9 cellular contexts compared by ENCODE assay signal in the genomic region with DNA sequence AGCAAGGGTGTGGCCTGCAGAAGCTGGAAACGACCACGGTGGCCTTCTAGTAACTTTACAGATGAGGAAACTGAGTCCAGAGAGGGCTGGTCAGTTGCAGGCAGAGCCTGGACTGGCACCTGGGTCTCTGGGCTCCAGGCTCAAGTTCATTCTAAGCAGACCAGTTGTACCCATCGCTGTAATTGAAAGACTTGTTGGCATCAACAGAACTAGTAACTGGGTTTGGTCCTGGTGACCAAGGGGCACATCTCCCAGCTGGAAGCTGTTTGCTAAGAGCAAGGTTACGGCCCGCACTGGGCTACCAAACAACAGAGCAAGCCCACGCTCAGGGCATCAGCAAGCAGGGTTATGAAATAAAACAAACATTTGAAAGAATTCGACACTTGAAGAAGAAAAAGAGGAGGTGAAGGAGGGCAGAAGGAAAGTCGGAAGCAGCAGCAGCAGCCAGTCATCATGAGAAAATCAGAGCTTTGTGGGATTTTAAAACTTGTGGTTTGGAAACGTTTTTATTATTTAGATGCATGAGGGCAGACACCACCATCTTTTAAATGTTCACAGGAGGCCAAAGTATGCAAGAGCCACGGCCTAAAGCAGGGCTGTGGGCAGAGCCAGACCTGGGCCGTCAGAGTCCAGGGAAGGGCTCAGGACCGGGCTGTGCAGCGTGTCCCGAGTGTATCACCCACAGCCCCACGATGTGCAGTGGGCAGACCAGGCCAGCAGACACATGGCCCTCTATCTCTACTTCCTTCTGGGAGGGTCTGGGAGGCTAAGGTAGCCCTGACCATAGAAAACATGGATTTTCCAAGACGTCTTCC.
DNase-seq lines count a peak whose midpoint lies in the region; ATAC-seq and TF ChIP-seq lines count a peak whose summit lies in the region.
"Had no signal": no experiment of that assay in that cellular context is flagged by ENCODE, and none has a peak within 500 bp of the region (broad histone marks: within the 10 kb centered on the region; RNA-seq: fewer than 3 reads in every experiment).

No MANE protein-coding gene starts in this region.

- peak overlapping the region; percentile 98 for H3K4me2 ChIP-seq in BLaER1
- H3K4me2 ChIP-seq in hepatocyte = no peak overlapping the region

- H3K4me3 ChIP-seq in BLaER1 (peak overlapping the region; percentile 51; the same call in 1 of the 2 replicates), hepatocyte (no peak overlapping the region)

- TF ChIP-seq CTCF in hepatocyte (IDR thresholded peaks at IDR 0.05; ENCODE audit: poor library complexity) = no peak

- DNase-seq in NCI-H226 (peak; percentile 49), hepatocyte (ENCODE audit: low spot score) (no peak), NCI-H526 treated with DMSO at 0.1 percent for 48 hours (lab: John Stamatoyannopoulos, UW) (no peak), C1 segment of cervical spinal cord (lab: John Stamatoyannopoulos, UW) (no peak)

- H3K4me1 ChIP-seq in BLaER1 (peaks cover 94% of the 10 kb centered on the region), hepatocyte (ENCODE audit: insufficient read depth) (peaks cover 28% of the 10 kb centered on the region)

- H3K36me3 ChIP-seq in BLaER1 = no peaks in the 10 kb centered on the region
- H3K36me3 ChIP-seq in hepatocyte (replicated peaks; ENCODE audit: insufficient read depth, low read depth) = no peaks in the 10 kb centered on the region

- ATAC-seq in GM19467 (IDR thresholded peaks at IDR 0.05; ENCODE audit: unreplicated experiment) = peak; percentile 13
- no peak for ATAC-seq in GM18858 (IDR thresholded peaks at IDR 0.05; ENCODE audit: unreplicated experiment)
- no peak for ATAC-seq in GM21723 (IDR thresholded peaks at IDR 0.05; ENCODE audit: unreplicated experiment)

- H3K9me3 ChIP-seq in BLaER1 = peaks cover 18% of the 10 kb centered on the region
- H3K9me3 ChIP-seq in hepatocyte (ENCODE audit: low read depth) = no peaks in the 10 kb centered on the region

- WGBS in hepatocyte (ENCODE audit: low lambda C conversion rate, missing lambda C conversion rate) = 65% methylated on average over 16 of the region's 16 CpGs

- peak overlapping the region; percentile 83 for H3K9ac ChIP-seq in BLaER1

- no peak overlapping the region for H2AFZ ChIP-seq in hepatocyte

- H3K9me2 ChIP-seq in hepatocyte (replicated peaks; ENCODE audit: insufficient read depth) = no peaks in the 10 kb centered on the region

- H3K27ac ChIP-seq in BLaER1 (peak overlapping the region; percentile 95), hepatocyte (peak overlapping the region; percentile 97)
- H3K27ac ChIP-seq: epithelial cell of prostate had no signal

- H3K27me3 ChIP-seq in BLaER1 = no peaks in the 10 kb centered on the region
- H3K27me3 ChIP-seq in hepatocyte = no peaks in the 10 kb centered on the region

- H3K79me2 ChIP-seq in hepatocyte = no peaks in the 10 kb centered on the region

- H4K20me1 ChIP-seq in BLaER1 (no peaks in the 10 kb centered on the region), hepatocyte (ENCODE audit: insufficient read depth, poor library complexity, severe bottlenecking) (no peaks in the 10 kb centered on the region)
